Comparison of ENCODE assay signal across 8 cellular contexts in the genomic region with DNA sequence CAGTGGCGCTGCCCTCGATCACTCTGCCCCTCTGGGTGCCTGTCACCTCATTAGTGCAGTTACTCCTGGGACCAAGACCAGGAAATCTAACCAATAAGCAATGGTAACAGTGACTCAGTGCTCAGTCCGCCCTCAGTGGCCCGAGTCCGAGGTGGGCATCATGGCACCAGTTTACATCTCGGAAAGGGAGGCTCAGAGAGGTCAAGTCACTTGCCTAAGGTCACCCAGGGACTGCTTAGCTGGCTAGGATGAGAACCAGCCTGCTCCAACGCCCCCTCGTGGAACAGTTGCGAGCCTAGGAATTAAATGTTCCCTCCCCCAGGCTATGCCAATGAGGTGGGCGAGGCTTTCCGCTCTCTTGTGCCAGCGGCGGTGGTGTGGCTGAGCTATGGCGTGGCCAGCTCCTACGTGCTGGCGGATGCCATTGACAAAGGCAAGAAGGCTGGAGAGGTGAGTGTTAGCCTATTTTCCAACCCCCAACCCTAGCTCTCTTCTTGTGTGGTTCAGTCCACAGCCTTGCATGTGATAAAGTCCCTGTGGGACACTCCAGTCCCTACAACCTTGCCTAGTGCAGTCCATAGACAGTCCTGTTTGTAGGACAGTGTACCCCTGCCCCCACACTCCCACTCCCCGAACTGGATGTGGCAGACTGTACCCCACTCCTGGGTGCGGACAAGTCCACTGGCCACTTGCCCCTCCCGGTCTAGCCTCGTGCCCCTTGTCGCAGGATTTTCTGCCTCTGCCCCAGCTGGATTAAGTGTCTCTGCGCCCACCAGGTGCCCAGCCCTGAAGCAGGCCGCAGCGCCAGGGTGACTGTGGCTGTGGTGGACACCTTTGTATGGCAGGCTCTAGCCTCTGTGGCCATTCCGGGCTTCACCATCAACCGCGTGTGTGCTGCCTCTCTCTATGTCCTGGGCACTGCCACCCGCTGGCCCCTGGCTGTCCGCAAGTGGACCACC. TPM values are rescaled to one million over a fixed set of nuclear protein-coding genes. Genes with fewer than 3 reads are reported as not detected.
DNase-seq lines count a peak whose midpoint lies in the region; ATAC-seq and TF ChIP-seq lines count a peak whose summit lies in the region.

No MANE protein-coding gene starts in this region.

- H3K4me3 Mint-ChIP-seq in activated CD4-positive, alpha-beta T cell treated with anti-CD3 and anti-CD28 coated beads for 36 hours, result peak overlapping the region; percentile 93
- H3K4me3 Mint-ChIP-seq in chondrocyte (ENCODE audit: unreplicated experiment), result peak overlapping the region; percentile 86

- no peaks in the 10 kb centered on the region for H3K27me3 Mint-ChIP-seq in activated CD4-positive, alpha-beta T cell treated with anti-CD3 and anti-CD28 coated beads for 36 hours
- no peaks in the 10 kb centered on the region for H3K27me3 Mint-ChIP-seq in chondrocyte (ENCODE audit: low read depth)

- peak; percentile 45 for ATAC-seq in activated CD4-positive, alpha-beta T cell treated with anti-CD3 and anti-CD28 coated beads for 36 hours
- ATAC-seq in HG02763 (IDR thresholded peaks at IDR 0.05; ENCODE audit: unreplicated experiment), result no peak

- intact Hi-C loops in activated CD4-positive, alpha-beta T cell treated with anti-CD3 and anti-CD28 coated beads for 36 hours (cut with DNase I, micrococcal nuclease), result loop anchor here (1.0 to 10.0 kb wide), 4 partner anchors 9 to 1622 kb away; partner anchors contain the start of gene XBP1 (in 1 of the 2)

- CTCF ChIA-PET in activated CD4-positive, alpha-beta T cell treated with anti-CD3 and anti-CD28 coated beads for 36 hours (lab: Charles Lee), result interaction anchor here (0.6 to 7.2 kb wide), 18 partner anchors 8 to 137 kb away, joined by 3 to 90 read pairs (median 4); partner anchors contain the start of genes CASTOR1, CCDC157, SEC14L2 and SF3A1

- H3K27ac Mint-ChIP-seq in activated CD4-positive, alpha-beta T cell treated with anti-CD3 and anti-CD28 coated beads for 36 hours, result peak overlapping the region; percentile 97
- H3K27ac Mint-ChIP-seq in chondrocyte (ENCODE audit: unreplicated experiment), result peak overlapping the region; percentile 91

- peaks cover 38% of the 10 kb centered on the region for H3K36me3 Mint-ChIP-seq in activated CD4-positive, alpha-beta T cell treated with anti-CD3 and anti-CD28 coated beads for 36 hours (ENCODE audit: low read depth)
- peaks cover 3% of the 10 kb centered on the region for H3K36me3 Mint-ChIP-seq in chondrocyte (ENCODE audit: low read depth)

- H3K9me3 Mint-ChIP-seq in activated CD4-positive, alpha-beta T cell treated with anti-CD3 and anti-CD28 coated beads for 36 hours (ENCODE audit: low read depth), result no peaks in the 10 kb centered on the region
- H3K9me3 Mint-ChIP-seq in chondrocyte (ENCODE audit: low read depth), result no peaks in the 10 kb centered on the region

- DNase-seq in NK-92 treated with Interleukin-12 subunit alpha and Interleukin-12 subunit beta, amount 100 ng/mL, for 24 hours (lab: John Stamatoyannopoulos, UW), result peak; percentile 59
- DNase-seq in NK-92 (lab: John Stamatoyannopoulos, UW; ENCODE audit: unreplicated experiment) (no peak), NCI-H460 (ENCODE audit: extremely low read depth, low read depth) (peak; percentile 82), chondrocyte (ENCODE audit: low spot score) (no peak), left kidney (ENCODE audit: low read depth, low spot score) (peak; percentile 92)
- DNase-seq in activated CD4-positive, alpha-beta T cell treated with anti-CD3 and anti-CD28 coated beads for 36 hours, result peak; percentile 94
- DNase-seq in stimulated activated CD4-positive, alpha-beta T cell treated with anti-CD3 and anti-CD28 coated beads, Interleukin-1b, Interleukin-23, amount 100 ng/mL, for 48 hours, result peak; percentile 89

- TF ChIP-seq CTCF in chondrocyte (IDR thresholded peaks at IDR 0.05), result peak; percentile 86

- peaks cover 32% of the 10 kb centered on the region for H3K4me1 Mint-ChIP-seq in activated CD4-positive, alpha-beta T cell treated with anti-CD3 and anti-CD28 coated beads for 36 hours
- H3K4me1 Mint-ChIP-seq in chondrocyte (ENCODE audit: low read depth), result peaks cover 42% of the 10 kb centered on the region

- POLR2A ChIA-PET in activated CD4-positive, alpha-beta T cell treated with anti-CD3 and anti-CD28 coated beads for 36 hours (lab: Charles Lee), result interaction anchor here (0.6 to 0.8 kb wide), 4 partner anchors 12 to 38 kb away, joined by 3 to 5 read pairs (median 4); partner anchors contain the start of gene SEC14L2

RNA-seq across cellular contexts. Expression of gene MTFP1, which starts 1.1 kb away (rescaled TPM):
- 36.0 and 41.9 TPM in 2 replicates for total RNA-seq in NCI-H460 (2014; rRNA removed; shearing (Covaris generic))
- 65.2 and 68.5 TPM in 2 replicates for polyA plus RNA-seq in NCI-H460 (2014; cell fraction: nucleus; rRNA removed)
- 10 to 100 TPM; 47.0 to 54.6 TPM for total RNA-seq in activated CD4-positive, alpha-beta T cell treated with anti-CD3 and anti-CD28 coated beads for 36 hours
- total RNA-seq in chondrocyte, result 9.3 to 12.7 TPM (median 12.1 TPM) in 3 replicates

RNA-seq across cellular contexts. Expression of gene SEC14L2, which starts 29.9 kb away (rescaled TPM):
- total RNA-seq in NCI-H460 (2014; rRNA removed; shearing (Covaris generic)), result 5.4 and 6.3 TPM in 2 replicates
- 13.2 and 20.0 TPM in 2 replicates for polyA plus RNA-seq in NCI-H460 (2014; cell fraction: nucleus; rRNA removed)
- 10 to 100 TPM; 13.8 to 18.2 TPM for total RNA-seq in activated CD4-positive, alpha-beta T cell treated with anti-CD3 and anti-CD28 coated beads for 36 hours
- total RNA-seq in chondrocyte, result 15.5 to 39.5 TPM (median 15.6 TPM) in 3 replicates

RNA-seq across cellular contexts. Expression of gene RNF215, which starts 39.5 kb away (rescaled TPM):
- 17.0 and 19.3 TPM in 2 replicates for total RNA-seq in NCI-H460 (2014; rRNA removed; shearing (Covaris generic))
- 85.3 and 89.5 TPM in 2 replicates for polyA plus RNA-seq in NCI-H460 (2014; cell fraction: nucleus; rRNA removed)
- total RNA-seq in activated CD4-positive, alpha-beta T cell treated with anti-CD3 and anti-CD28 coated beads for 36 hours, result 1 to 10 TPM; 4.3 to 7.4 TPM
- total RNA-seq in chondrocyte, result 35.2 to 36.2 TPM (median 36.0 TPM) in 3 replicates

RNA-seq across cellular contexts. Expression of gene SEC14L3, which starts 45.1 kb away (rescaled TPM):
- total RNA-seq in NCI-H460 (2014; rRNA removed; shearing (Covaris generic)), result not detected in 2 replicates
- polyA plus RNA-seq in NCI-H460 (2014; cell fraction: nucleus; rRNA removed), result not detected in 2 replicates
- total RNA-seq in activated CD4-positive, alpha-beta T cell treated with anti-CD3 and anti-CD28 coated beads for 36 hours, result not detected
- not detected in 3 replicates for total RNA-seq in chondrocyte

Comparison
In these comparisons a context has a peak if more than half of its experiments do, and no peak if none do; other contexts are left out.
1. DNase-seq: peak in NK-92 treated with Interleukin-12 subunit alpha and Interleukin-12 subunit beta, amount 100 ng/mL, for 24 hours (single experiment), NCI-H460 (single experiment), activated CD4-positive, alpha-beta T cell treated with anti-CD3 and anti-CD28 coated beads for 36 hours (single experiment), left kidney (single experiment) and stimulated activated CD4-positive, alpha-beta T cell treated with anti-CD3 and anti-CD28 coated beads, Interleukin-1b, Interleukin-23, amount 100 ng/mL, for 48 hours (single experiment); none in NK-92 (single experiment) and chondrocyte (single experiment).